ENCODE assay signal across 12 cellular contexts in the genomic region with DNA sequence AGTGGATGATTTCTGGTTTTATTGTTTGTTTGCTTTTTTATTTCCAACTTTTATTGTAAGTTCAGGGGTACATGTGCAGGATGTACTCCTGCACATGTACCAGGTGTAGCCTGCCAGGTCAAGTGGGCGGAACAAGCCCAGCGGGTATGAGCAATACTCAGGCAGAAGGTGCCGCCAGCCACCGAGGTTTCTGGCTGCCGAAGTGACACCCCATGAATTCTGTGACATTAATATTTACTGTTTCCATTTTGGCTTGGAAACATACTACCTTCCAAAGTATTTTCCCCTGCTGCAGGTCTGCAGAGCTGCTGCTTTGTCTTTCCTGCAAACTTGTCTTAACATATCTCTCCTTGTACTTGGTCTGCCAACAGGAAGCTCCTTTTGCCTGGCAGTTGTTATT.
DNase-seq lines count a peak whose midpoint lies in the region; ATAC-seq, FAIRE-seq and TF ChIP-seq lines count a peak whose summit lies in the region.
"Had no signal": no experiment of that assay in that cellular context is flagged by ENCODE, and none has a peak within 500 bp of the region (broad histone marks: within the 10 kb centered on the region; RNA-seq: fewer than 3 reads in every experiment).

No MANE protein-coding gene starts in this region.

- peak overlapping the region in 3 of 8 donors; percentile 6 to 32 (median 7) for H3K4me3 Mint-ChIP-seq in CD4-positive, alpha-beta memory T cell
- no peak overlapping the region for H3K4me3 Mint-ChIP-seq in activated CD8-positive, alpha-beta T cell treated with anti-CD3 and anti-CD28 coated beads, Interleukin-2, amount 10 ng/mL, durations not matched to agents 7 days and 5 days

- H3K27me3 ChIP-seq in CD4-positive, alpha-beta memory T cell (ENCODE audit: insufficient read depth, low read length): no peaks in the 10 kb centered on the region
- H3K27me3 ChIP-seq in keratinocyte (ENCODE audit: control insufficient read depth, extremely low read depth, insufficient read depth, low read length) (no peaks in the 10 kb centered on the region), H7 (ENCODE audit: control insufficient read depth, insufficient read depth, low read length) (no peaks in the 10 kb centered on the region)
- H3K27me3 ChIP-seq: spleen had no signal

- peak overlapping the region in 4 of 7 donors; percentile 1 to 79 (median 36) for H3K27ac Mint-ChIP-seq in CD4-positive, alpha-beta memory T cell
- H3K27ac Mint-ChIP-seq in activated CD8-positive, alpha-beta T cell treated with anti-CD3 and anti-CD28 coated beads, Interleukin-2, amount 10 ng/mL, durations not matched to agents 7 days and 5 days: peak overlapping the region; percentile 12

- no peak overlapping the region for H3K9ac ChIP-seq in keratinocyte (ENCODE audit: control insufficient read depth, extremely low read depth, insufficient read depth, low read length)

- no peak overlapping the region for H3K27ac ChIP-seq in CD4-positive, alpha-beta memory T cell (ENCODE audit: low read depth, low read length)
- peak overlapping the region; percentile 49 for H3K27ac ChIP-seq in keratinocyte (ENCODE audit: control insufficient read depth, insufficient read depth, low read length)
- H3K27ac ChIP-seq: coronary artery, spleen had no signal

- H3K79me2 ChIP-seq in keratinocyte (ENCODE audit: control insufficient read depth, insufficient read depth, low read length): peaks cover 3% of the 10 kb centered on the region

- H3K36me3 Mint-ChIP-seq in CD4-positive, alpha-beta memory T cell: peaks cover 7 to 25% of the 10 kb centered on the region in 2 donors
- H3K36me3 Mint-ChIP-seq in activated CD8-positive, alpha-beta T cell treated with anti-CD3 and anti-CD28 coated beads, Interleukin-2, amount 10 ng/mL, durations not matched to agents 7 days and 5 days (ENCODE audit: low read depth): peaks cover 17% of the 10 kb centered on the region

- H3K36me3 ChIP-seq in CD4-positive, alpha-beta memory T cell (ENCODE audit: insufficient read depth, low read length): no peaks in the 10 kb centered on the region
- H3K36me3 ChIP-seq in keratinocyte (ENCODE audit: control insufficient read depth in 2 of 2, extremely low read depth in 1 of 2, insufficient read depth in 2 of 2, low read length in 2 of 2) (no peaks in the 10 kb centered on the region), H7 (replicated peaks; ENCODE audit: control insufficient read depth, insufficient read depth, low read length) (0 out of 2 replicates have a peak, but pooled peaks cover 1% of the 10 kb centered on the region)

- peak overlapping the region; percentile 84 for H3K4me2 ChIP-seq in keratinocyte (ENCODE audit: control insufficient read depth, extremely low read depth, insufficient read depth, low read depth, low read length)

- CTCF ChIA-PET in CD4-positive, alpha-beta memory T cell (lab: Charles Lee; ENCODE audit: partially characterized antibody): interaction anchor here (1.4 kb wide), 1 partner anchor 338 kb away, joined by 4 read pairs; no protein-coding TSS in a partner anchor
- CTCF ChIA-PET in activated CD8-positive, alpha-beta T cell treated with anti-CD3 and anti-CD28 coated beads, Interleukin-2, amount 10 ng/mL, durations not matched to agents 7 days and 5 days (lab: Charles Lee): no interaction called here

- peaks cover 44 to 65% (median 54%) of the 10 kb centered on the region in 4 donors for H3K4me1 Mint-ChIP-seq in CD4-positive, alpha-beta memory T cell
- H3K4me1 Mint-ChIP-seq in activated CD8-positive, alpha-beta T cell treated with anti-CD3 and anti-CD28 coated beads, Interleukin-2, amount 10 ng/mL, durations not matched to agents 7 days and 5 days (ENCODE audit: low read depth): peaks cover 18% of the 10 kb centered on the region

- DNase-seq in CD4-positive, alpha-beta memory T cell: no peak
- DNase-seq in DMS53 treated with DMSO at 0.1 percent for 48 hours (lab: John Stamatoyannopoulos, UW; ENCODE audit: unreplicated experiment): peak; percentile 40
- DNase-seq in activated CD8-positive, alpha-beta T cell treated with anti-CD3 and anti-CD28 coated beads, Interleukin-2, amount 10 ng/mL, durations not matched to agents 7 days and 5 days: no peak
- DNase-seq in keratinocyte (ENCODE audit: low read depth, low spot score): no peak
- DNase-seq in HK-2 (ENCODE audit: unreplicated experiment): no peak
- no peak for DNase-seq in NCI-H1417 (lab: John Stamatoyannopoulos, UW)
- no peak for DNase-seq in H7
- DNase-seq in GDM1 (lab: John Stamatoyannopoulos, UW): no peak
- DNase-seq: NCI-H2227 treated with DMSO at 0.1 percent for 48 hours, occipital lobe, spleen had no signal

- no peaks in the 10 kb centered on the region for H3K9me1 ChIP-seq in keratinocyte (ENCODE audit: control insufficient read depth, extremely low read depth, insufficient read depth, low read length)

- H3K9me3 ChIP-seq in CD4-positive, alpha-beta memory T cell (ENCODE audit: control insufficient read depth in 1 of 2, low read length in 2 of 2): no peaks in the 10 kb centered on the region
- no peaks in the 10 kb centered on the region for H3K9me3 ChIP-seq in keratinocyte (ENCODE audit: control insufficient read depth, low read depth, low read length)
- H3K9me3 ChIP-seq: spleen had no signal

- dilution Hi-C loops in keratinocyte (cut with MboI; ENCODE audit: extremely low pct_ligation_motif_present, low sequenced_read_pairs): no loop called here

- no peaks in the 10 kb centered on the region for H4K20me1 ChIP-seq in keratinocyte (ENCODE audit: control insufficient read depth, extremely low read depth, insufficient read depth, low read length)

- no peak for ATAC-seq in activated CD8-positive, alpha-beta T cell treated with anti-CD3 and anti-CD28 coated beads, Interleukin-2, amount 10 ng/mL, durations not matched to agents 7 days and 5 days

- intact Hi-C loops in CD4-positive, alpha-beta memory T cell (cut with micrococcal nuclease): no loop called here

- H2AFZ ChIP-seq in keratinocyte (ENCODE audit: control insufficient read depth, low read length): peak overlapping the region; percentile 65

- H3K27me3 Mint-ChIP-seq in CD4-positive, alpha-beta memory T cell: no peaks in the 10 kb centered on the region
- H3K27me3 Mint-ChIP-seq in activated CD8-positive, alpha-beta T cell treated with anti-CD3 and anti-CD28 coated beads, Interleukin-2, amount 10 ng/mL, durations not matched to agents 7 days and 5 days (ENCODE audit: low read depth): no peaks in the 10 kb centered on the region

- POLR2A ChIA-PET in CD4-positive, alpha-beta memory T cell (lab: Charles Lee; ENCODE audit: partially characterized antibody): no interaction called here
- POLR2A ChIA-PET in activated CD8-positive, alpha-beta T cell treated with anti-CD3 and anti-CD28 coated beads, Interleukin-2, amount 10 ng/mL, durations not matched to agents 7 days and 5 days (lab: Charles Lee): no interaction called here

- peaks cover 27% of the 10 kb centered on the region for H3K4me1 ChIP-seq in CD4-positive, alpha-beta memory T cell (ENCODE audit: insufficient read depth, low read length)
- H3K4me1 ChIP-seq in keratinocyte (ENCODE audit: control insufficient read depth, extremely low read depth, insufficient read depth, low read length): peaks cover 19% of the 10 kb centered on the region

- peak; percentile 78 for FAIRE-seq in keratinocyte (lab: Jason Lieb, UNC)

- H3K4me3 ChIP-seq in CD4-positive, alpha-beta memory T cell (ENCODE audit: low read length in 2 of 2): no peak overlapping the region
- H3K4me3 ChIP-seq in keratinocyte (ENCODE audit: control insufficient read depth in 2 of 3, extremely low read depth in 1 of 3, insufficient read depth in 2 of 3, low read depth in 1 of 3, low read length in 3 of 3): peak overlapping the region in 2 of 3 experiments; percentile 38 to 41
- no peak overlapping the region for H3K4me3 ChIP-seq in H7 (ENCODE audit: insufficient read depth, low read depth, low read length)
- H3K4me3 ChIP-seq: coronary artery, spleen had no signal

- TF ChIP-seq CTCF in keratinocyte (optimal IDR thresholded peaks at IDR 0.05 in 1 of 3, IDR thresholded peaks at IDR 0.05 in 1 of 3, conservative IDR thresholded peaks at IDR 0.05 in 1 of 3; ENCODE audit: extremely low read depth in 1 of 3, insufficient read depth in 2 of 3, low read length in 3 of 3): peak in 1 of 3 experiments; percentile 31

- H3K9me3 Mint-ChIP-seq in CD4-positive, alpha-beta memory T cell: no peaks in the 10 kb centered on the region
- peaks cover 6% of the 10 kb centered on the region for H3K9me3 Mint-ChIP-seq in activated CD8-positive, alpha-beta T cell treated with anti-CD3 and anti-CD28 coated beads, Interleukin-2, amount 10 ng/mL, durations not matched to agents 7 days and 5 days (ENCODE audit: insufficient read depth)

Comparison
In these comparisons a context has a peak if more than half of its experiments do, and no peak if none do; other contexts are left out.
1. H3K4me3 ChIP-seq: peak in keratinocyte (2 of 3); none in CD4-positive, alpha-beta memory T cell (0 of 2) and H7 (single experiment).